1 cellular context compared by ENCODE assay signal in genomic region chr7:137262599-137262998, GRCh38.
TF ChIP-seq lines count a peak whose summit lies in the region.

No MANE protein-coding gene starts in this region.

TF ChIP-seq in SK-N-SH, 30 proteins besides CTCF, POLR2A, EP300 and RAD21 (continued from another document):
- TF ChIP-seq PBX3 (IDR thresholded peaks at IDR 0.05): no peak
- no peak for TF ChIP-seq USF1 (IDR thresholded peaks at IDR 0.05; ENCODE audit: borderline replicate concordance, low read depth)
- no peak for TF ChIP-seq NFIC (IDR thresholded peaks at IDR 0.05; ENCODE audit: borderline replicate concordance)
